ENCODE assay signal across 18 cellular contexts in genomic region chr14:71426001-71426400, GRCh38.
DNase-seq lines count a peak whose midpoint lies in the region; FAIRE-seq and TF ChIP-seq lines count a peak whose summit lies in the region.
"Had no signal": no experiment of that assay in that cellular context is flagged by ENCODE, and none has a peak within 500 bp of the region (broad histone marks: within the 10 kb centered on the region; RNA-seq: fewer than 3 reads in every experiment).

No MANE protein-coding gene starts in this region.

- H2AFZ ChIP-seq in H1 (ENCODE audit: low read length): no peak overlapping the region
- H2AFZ ChIP-seq: GM23338 had no signal

- H3K14ac ChIP-seq in H1 (ENCODE audit: insufficient read length): no peak overlapping the region

- H3K27me3 ChIP-seq in H1 (replicated peaks in 1 of 4; ENCODE audit: control insufficient read depth in 3 of 4, extremely low read depth in 1 of 4, insufficient read depth in 3 of 4, low read length in 3 of 4) (no peaks in the 10 kb centered on the region), small intestine (ENCODE audit: control insufficient read depth in 2 of 2, insufficient read depth in 2 of 2, low read length in 2 of 2) (no peaks in the 10 kb centered on the region)
- H3K27me3 ChIP-seq: BLaER1 treated with 17β-estradiol and CSF1 and Interleukin-3, amounts not matched to agents 10 nM and 100 nM had no signal

- POLR2A ChIA-PET in HEK293 (lab: Yijun Ruan, JAX) (no interaction called here), H1 (lab: Charles Lee; ENCODE audit: partially characterized antibody) (no interaction called here)

- WGBS in H1 (ENCODE audit: extremely low coverage in 1 of 2, insufficient coverage in 1 of 2, insufficient read length in 1 of 2, insufficient replicate concordance in 2 of 2, low coverage in 1 of 2, low lambda C conversion rate in 2 of 2, missing lambda C conversion rate in 1 of 2), 2 experiments: 93% methylated on average over 2 of the region's 2 CpGs; no CpG with 5 or more reads in 1 of the 2 experiments
- 96 to 99% (median 97%) methylated on average over 2 of the region's 2 CpGs for WGBS in small intestine, 3 donors

- no peak overlapping the region for H3K4ac ChIP-seq in H1 (replicated peaks; ENCODE audit: insufficient read length, low read depth, low read length)

- H3K79me2 ChIP-seq in H1 (ENCODE audit: control insufficient read depth in 1 of 2, insufficient read depth in 2 of 2, low read length in 2 of 2): peaks cover 0 to 78% of the 10 kb centered on the region in 2 experiments; a peak in 2 of 4 replicates

- H3K56ac ChIP-seq in H1 (replicated peaks; ENCODE audit: insufficient read length, low read depth, low read length): no peak overlapping the region

- no peak overlapping the region for H4K8ac ChIP-seq in H1 (ENCODE audit: extremely low read depth, insufficient read depth, low read length)

- H3K4me2 ChIP-seq in H1 (ENCODE audit: insufficient read depth in 1 of 2, low read depth in 2 of 2, low read length in 2 of 2): no peak overlapping the region
- H3K4me2 ChIP-seq: BLaER1 treated with 17β-estradiol and CSF1 and Interleukin-3, amounts not matched to agents 10 nM and 100 nM; GM23338 had no signal

- TF ChIP-seq RAD21 in H1 (IDR thresholded peaks at IDR 0.05 in 1 of 2, conservative IDR thresholded peaks at IDR 0.05 in 1 of 2; ENCODE audit: low read depth in 2 of 2, low read length in 2 of 2): no peak

- H3K9me3 ChIP-seq in HEK293 (ENCODE audit: control insufficient read depth, insufficient read depth, low read depth, low read length) (no peaks in the 10 kb centered on the region; the same call in 1 of the 2 replicates), H1 (ENCODE audit: insufficient read depth in 2 of 2, low read depth in 1 of 2, low read length in 1 of 2) (peaks cover 0 to 9% of the 10 kb centered on the region in 2 experiments; a peak in 1 of 4 replicates), small intestine (ENCODE audit: control insufficient read depth, low read depth) (no peaks in the 10 kb centered on the region)
- H3K9me3 ChIP-seq: HAP-1 had no signal

- no peak overlapping the region for H3K23ac ChIP-seq in H1 (ENCODE audit: insufficient read length)

- H2BK120ac ChIP-seq in H1 (replicated peaks; ENCODE audit: low read depth, low read length): no peak overlapping the region

- no peaks in the 10 kb centered on the region for H3K23me2 ChIP-seq in H1 (ENCODE audit: low read depth, low read length)

- no peak overlapping the region for H2BK15ac ChIP-seq in H1 (ENCODE audit: low read length)

- TF ChIP-seq EP300 in H1 (IDR thresholded peaks at IDR 0.05; ENCODE audit: borderline replicate concordance in 1 of 2, low read depth in 2 of 2, low read length in 2 of 2): no peak

- no peak overlapping the region for H3K18ac ChIP-seq in H1 (ENCODE audit: extremely low read depth, low read length)

- H3K79me1 ChIP-seq in H1 (ENCODE audit: low read depth, low read length): no peaks in the 10 kb centered on the region

- no peak for FAIRE-seq in H1 (lab: Jason Lieb, UNC)
- FAIRE-seq in small intestine (lab: Jason Lieb, UNC): peak; percentile 59
- FAIRE-seq: D721Med, GM12878, H54 had no signal

- intact Hi-C loops in posterior cingulate gyrus (cut with DNase I): no loop called here

- H4K91ac ChIP-seq in H1 (replicated peaks; ENCODE audit: insufficient read length, low read length): no peak overlapping the region

- H2BK5ac ChIP-seq in H1 (ENCODE audit: low read depth, low read length): no peak overlapping the region

- CTCF ChIA-PET in HEK293 (lab: Yijun Ruan, JAX) (interaction anchor here (0.6 kb wide), 1 partner anchor 225 kb away, joined by 3 read pairs; no protein-coding TSS in a partner anchor), H1 (lab: Charles Lee; ENCODE audit: partially characterized antibody) (interaction anchor here (0.6 kb wide), 2 partner anchors 11 to 111 kb away, joined by 3 to 4 read pairs; no protein-coding TSS in a partner anchor)

- H3K4me1 ChIP-seq in HEK293 (ENCODE audit: control insufficient read depth, insufficient read depth, low read length) (no peaks in the 10 kb centered on the region), H1 (replicated peaks in 1 of 4; ENCODE audit: control insufficient read depth in 3 of 4, insufficient read depth in 4 of 4, low read length in 3 of 4) (peaks cover 0 to 11% (median 5%) of the 10 kb centered on the region in 4 experiments; a peak in 5 of 7 replicates), small intestine (ENCODE audit: control insufficient read depth in 2 of 2, insufficient read depth in 1 of 2, low read depth in 1 of 2, low read length in 1 of 2) (peaks cover 0 to 3% of the 10 kb centered on the region in 2 donors)

- H3K4me3 ChIP-seq in HEK293 (ENCODE audit: low read depth, low read length) (no peak overlapping the region), H1 (ENCODE audit: extremely low read depth in 1 of 4, insufficient read depth in 2 of 4, low read depth in 3 of 4, low read length in 4 of 4) (no peak overlapping the region), small intestine (ENCODE audit: low read depth in 1 of 2, low read length in 2 of 2) (no peak overlapping the region)
- H3K4me3 ChIP-seq: BLaER1 treated with 17β-estradiol and CSF1 and Interleukin-3, amounts not matched to agents 10 nM and 100 nM; GM12878; GM23338; HAP-1 had no signal

- DNase-seq in H1 (ENCODE audit: low read depth in 1 of 2, low spot score in 2 of 2) (no peak), small intestine (no peak), posterior cingulate gyrus (no peak), SW480 (ENCODE audit: low spot score) (no peak)
- no peak for DNase-seq in stimulated activated naive CD4-positive, alpha-beta T cell treated with Interleukin-2 at 50 U/mL for 16 hours (lab: John Stamatoyannopoulos, UW)
- DNase-seq: CD4-positive, alpha-beta T cell; CD8-positive, alpha-beta memory T cell; DMS 273 treated with DMSO at 0.1 percent for 48 hours; DMS79; EL; GDM1 had no signal

- no peaks in the 10 kb centered on the region; a peak in 2 of 3 replicates for H3K36me3 ChIP-seq in HEK293 (ENCODE audit: control insufficient read depth in 2 of 2, insufficient read depth in 1 of 2, low read length in 2 of 2)
- H3K36me3 ChIP-seq in H1 (ENCODE audit: control insufficient read depth in 2 of 4, insufficient read depth in 4 of 4, low read length in 3 of 4): no peaks in the 10 kb centered on the region; a peak in 1 of 8 replicates
- H3K36me3 ChIP-seq in small intestine (ENCODE audit: control insufficient read depth in 2 of 2, insufficient read depth in 2 of 2, low read length in 2 of 2): peaks cover 0 to 2% of the 10 kb centered on the region in 2 donors
- H3K36me3 ChIP-seq: HAP-1 had no signal

- H2BK20ac ChIP-seq in H1 (ENCODE audit: low read length): no peak overlapping the region

- H2AK5ac ChIP-seq in H1 (ENCODE audit: low read depth, low read length): no peak overlapping the region

- no peak for TF ChIP-seq CTCF in HEK293 (tag by site-specific recombination; IDR thresholded peaks at IDR 0.05)
- TF ChIP-seq CTCF in H1 (IDR thresholded peaks at IDR 0.05; ENCODE audit: control extremely low read depth in 1 of 3, insufficient read depth in 1 of 3, low read depth in 1 of 3, low read length in 3 of 3): no peak

- TF ChIP-seq POLR2A in H1 (IDR thresholded peaks at IDR 0.05; ENCODE audit: control extremely low read depth in 1 of 2, low read depth in 2 of 2, low read length in 2 of 2): no peak

- H2BK12ac ChIP-seq in H1 (ENCODE audit: low read depth, low read length): no peak overlapping the region

- H4K5ac ChIP-seq in H1 (ENCODE audit: insufficient read length, low read depth, low read length): no peak overlapping the region

- H3K9ac ChIP-seq in H1 (replicated peaks in 1 of 4; ENCODE audit: extremely low read depth in 1 of 4, low read depth in 3 of 4, low read length in 3 of 4): no peak overlapping the region
- H3K9ac ChIP-seq: BLaER1 treated with 17β-estradiol and CSF1 and Interleukin-3, amounts not matched to agents 10 nM and 100 nM had no signal

- H3K27ac ChIP-seq in HEK293 (ENCODE audit: extremely low read depth, low read depth, low read length) (no peak overlapping the region), H1 (ENCODE audit: low read depth, low read length) (no peak overlapping the region), small intestine (ENCODE audit: low read depth in 1 of 2, low read length in 1 of 2) (no peak overlapping the region)

- H4K20me1 ChIP-seq in H1 (replicated peaks in 1 of 2; ENCODE audit: control insufficient read depth in 1 of 2, insufficient read depth in 2 of 2, low read length in 2 of 2): no peaks in the 10 kb centered on the region

TF ChIP-seq in HEK293, 187 proteins besides CTCF, POLR2A, EP300 and RAD21 (continues in another document):
- TF ChIP-seq SETDB1 (IDR thresholded peaks at IDR 0.05; ENCODE audit: insufficient read length, low read length): peak; percentile 58

TF ChIP-seq in H1, 55 proteins besides CTCF, POLR2A, EP300 and RAD21:
- TF ChIP-seq HDAC2 (IDR thresholded peaks at IDR 0.05; ENCODE audit: borderline replicate concordance in 1 of 2, low read depth in 2 of 2, low read length in 2 of 2) (no peak), KDM1A (IDR thresholded peaks at IDR 0.05; ENCODE audit: borderline replicate concordance, low read length) (0 out of 2 replicates have a peak, but pooled peaks have one; percentile 17), SUZ12 (IDR thresholded peaks at IDR 0.05; ENCODE audit: low read length) (no peak), TCF12 (IDR thresholded peaks at IDR 0.05; ENCODE audit: low read depth, low read length) (no peak), CBX5 (IDR thresholded peaks at IDR 0.05; ENCODE audit: low read depth, low read length) (no peak)
